Comparison of ENCODE assay signal across 1 cellular context in the genomic region with DNA sequence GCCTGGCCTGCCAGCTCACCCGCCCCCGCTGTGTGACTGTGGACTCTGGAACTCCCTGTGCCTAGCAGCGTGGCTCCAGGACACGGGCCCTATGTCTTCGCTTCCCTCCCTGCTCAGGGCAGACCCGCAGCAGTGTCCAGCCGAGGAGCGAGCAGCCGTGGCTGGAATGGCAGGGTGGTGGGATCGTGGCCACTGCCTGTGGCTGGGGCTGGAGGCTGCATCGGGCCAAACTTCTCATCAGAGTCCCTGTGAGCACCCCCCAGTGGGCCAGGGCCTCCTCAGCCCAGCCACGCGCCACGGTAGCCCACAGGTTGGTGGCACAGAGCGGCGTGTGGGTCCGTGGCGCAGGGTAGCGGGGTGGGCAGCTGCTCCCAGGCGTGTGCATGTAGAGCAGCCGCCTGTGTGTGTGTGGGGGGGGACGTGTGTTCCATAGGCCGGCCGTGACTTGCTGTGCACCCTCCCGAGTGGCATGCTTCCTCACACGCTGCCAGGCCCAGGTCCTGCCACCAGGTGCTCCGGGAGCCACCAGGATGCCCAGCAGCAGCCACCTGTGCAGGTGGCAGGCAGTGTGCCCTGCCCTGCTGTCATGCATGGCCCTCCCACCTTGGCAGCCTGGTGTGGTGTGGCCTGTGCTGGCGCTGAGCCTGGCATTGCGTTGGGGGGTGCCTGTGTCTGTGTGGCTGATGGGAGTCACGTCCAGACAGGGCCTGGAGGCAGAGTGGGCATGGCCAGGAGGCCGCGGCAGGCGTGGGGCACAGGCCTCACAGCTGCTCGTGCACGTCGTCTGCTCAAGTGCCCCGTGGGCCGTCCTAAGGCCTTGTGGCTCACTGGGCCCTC.
TF ChIP-seq lines count a peak whose summit lies in the region.

No MANE protein-coding gene starts in this region.

TF ChIP-seq in GM23338, 12 proteins besides CTCF, POLR2A, EP300 and RAD21 (continued from another document):
- TF ChIP-seq, protein P1, sequence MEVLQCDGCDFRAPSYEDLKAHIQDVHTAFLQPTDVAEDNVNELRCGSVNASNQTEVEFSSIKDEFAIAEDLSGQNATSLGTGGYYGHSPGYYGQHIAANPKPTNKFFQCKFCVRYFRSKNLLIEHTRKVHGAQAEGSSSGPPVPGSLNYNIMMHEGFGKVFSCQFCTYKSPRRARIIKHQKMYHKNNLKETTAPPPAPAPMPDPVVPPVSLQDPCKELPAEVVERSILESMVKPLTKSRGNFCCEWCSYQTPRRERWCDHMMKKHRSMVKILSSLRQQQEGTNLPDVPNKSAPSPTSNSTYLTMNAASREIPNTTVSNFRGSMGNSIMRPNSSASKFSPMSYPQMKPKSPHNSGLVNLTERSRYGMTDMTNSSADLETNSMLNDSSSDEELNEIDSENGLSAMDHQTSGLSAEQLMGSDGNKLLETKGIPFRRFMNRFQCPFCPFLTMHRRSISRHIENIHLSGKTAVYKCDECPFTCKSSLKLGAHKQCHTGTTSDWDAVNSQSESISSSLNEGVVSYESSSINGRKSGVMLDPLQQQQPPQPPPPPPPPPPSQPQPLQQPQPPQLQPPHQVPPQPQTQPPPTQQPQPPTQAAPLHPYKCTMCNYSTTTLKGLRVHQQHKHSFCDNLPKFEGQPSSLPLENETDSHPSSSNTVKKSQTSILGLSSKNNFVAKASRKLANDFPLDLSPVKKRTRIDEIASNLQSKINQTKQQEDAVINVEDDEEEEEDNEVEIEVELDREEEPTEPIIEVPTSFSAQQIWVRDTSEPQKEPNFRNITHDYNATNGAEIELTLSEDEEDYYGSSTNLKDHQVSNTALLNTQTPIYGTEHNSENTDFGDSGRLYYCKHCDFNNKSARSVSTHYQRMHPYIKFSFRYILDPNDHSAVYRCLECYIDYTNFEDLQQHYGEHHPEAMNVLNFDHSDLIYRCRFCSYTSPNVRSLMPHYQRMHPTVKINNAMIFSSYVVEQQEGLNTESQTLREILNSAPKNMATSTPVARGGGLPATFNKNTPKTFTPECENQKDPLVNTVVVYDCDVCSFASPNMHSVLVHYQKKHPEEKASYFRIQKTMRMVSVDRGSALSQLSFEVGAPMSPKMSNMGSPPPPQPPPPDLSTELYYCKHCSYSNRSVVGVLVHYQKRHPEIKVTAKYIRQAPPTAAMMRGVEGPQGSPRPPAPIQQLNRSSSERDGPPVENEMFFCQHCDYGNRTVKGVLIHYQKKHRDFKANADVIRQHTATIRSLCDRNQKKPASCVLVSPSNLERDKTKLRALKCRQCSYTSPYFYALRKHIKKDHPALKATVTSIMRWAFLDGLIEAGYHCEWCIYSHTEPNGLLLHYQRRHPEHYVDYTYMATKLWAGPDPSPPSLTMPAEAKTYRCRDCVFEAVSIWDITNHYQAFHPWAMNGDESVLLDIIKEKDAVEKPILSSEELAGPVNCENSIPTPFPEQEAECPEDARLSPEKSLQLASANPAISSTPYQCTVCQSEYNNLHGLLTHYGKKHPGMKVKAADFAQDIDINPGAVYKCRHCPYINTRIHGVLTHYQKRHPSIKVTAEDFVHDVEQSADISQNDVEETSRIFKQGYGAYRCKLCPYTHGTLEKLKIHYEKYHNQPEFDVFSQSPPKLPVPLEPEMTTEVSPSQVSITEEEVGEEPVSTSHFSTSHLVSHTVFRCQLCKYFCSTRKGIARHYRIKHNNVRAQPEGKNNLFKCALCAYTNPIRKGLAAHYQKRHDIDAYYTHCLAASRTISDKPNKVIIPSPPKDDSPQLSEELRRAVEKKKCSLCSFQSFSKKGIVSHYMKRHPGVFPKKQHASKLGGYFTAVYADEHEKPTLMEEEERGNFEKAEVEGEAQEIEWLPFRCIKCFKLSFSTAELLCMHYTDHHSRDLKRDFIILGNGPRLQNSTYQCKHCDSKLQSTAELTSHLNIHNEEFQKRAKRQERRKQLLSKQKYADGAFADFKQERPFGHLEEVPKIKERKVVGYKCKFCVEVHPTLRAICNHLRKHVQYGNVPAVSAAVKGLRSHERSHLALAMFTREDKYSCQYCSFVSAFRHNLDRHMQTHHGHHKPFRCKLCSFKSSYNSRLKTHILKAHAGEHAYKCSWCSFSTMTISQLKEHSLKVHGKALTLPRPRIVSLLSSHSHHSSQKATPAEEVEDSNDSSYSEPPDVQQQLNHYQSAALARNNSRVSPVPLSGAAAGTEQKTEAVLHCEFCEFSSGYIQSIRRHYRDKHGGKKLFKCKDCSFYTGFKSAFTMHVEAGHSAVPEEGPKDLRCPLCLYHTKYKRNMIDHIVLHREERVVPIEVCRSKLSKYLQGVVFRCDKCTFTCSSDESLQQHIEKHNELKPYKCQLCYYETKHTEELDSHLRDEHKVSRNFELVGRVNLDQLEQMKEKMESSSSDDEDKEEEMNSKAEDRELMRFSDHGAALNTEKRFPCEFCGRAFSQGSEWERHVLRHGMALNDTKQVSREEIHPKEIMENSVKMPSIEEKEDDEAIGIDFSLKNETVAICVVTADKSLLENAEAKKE (CRISPR knock-in tag; IDR thresholded peaks at IDR 0.05) = no peak
TF ChIP-seq in GM23338: peak in this region for 0.
